Comparison of ENCODE assay signal across 13 cellular contexts in genomic region chr16:79519448-79519847, GRCh38.
DNase-seq lines count a peak whose midpoint lies in the region; ATAC-seq, FAIRE-seq and TF ChIP-seq lines count a peak whose summit lies in the region.
"Had no signal": no experiment of that assay in that cellular context is flagged by ENCODE, and none has a peak within 500 bp of the region (broad histone marks: within the 10 kb centered on the region; RNA-seq: fewer than 3 reads in every experiment).

No MANE protein-coding gene starts in this region.

- ATAC-seq in activated CD4-positive, alpha-beta T cell treated with anti-CD3 and anti-CD28 coated beads for 36 hours = no peak

- CTCF ChIA-PET in activated CD4-positive, alpha-beta T cell treated with anti-CD3 and anti-CD28 coated beads for 36 hours (lab: Charles Lee) = interaction anchor here (0.5 kb wide), 1 partner anchor 461 kb away, joined by 3 read pairs; no protein-coding TSS in a partner anchor

- no peak for FAIRE-seq in HTR-8/SVneo (lab: Jason Lieb, UNC)
- FAIRE-seq: keratinocyte had no signal

- TF ChIP-seq CTCF in HL-60 (IDR thresholded peaks at IDR 0.05; ENCODE audit: insufficient read depth, low read length) = no peak
- no peak for TF ChIP-seq CTCF in stomach (IDR thresholded peaks at IDR 0.05)

- DNase-seq in activated CD4-positive, alpha-beta T cell treated with anti-CD3 and anti-CD28 coated beads for 36 hours = peak; percentile 7
- no peak for DNase-seq in activated CD4-positive, alpha-beta T cell treated with anti-CD3 and anti-CD28 coated beads, Interleukin-2, amount 50 U/mL, for 4 hours
- DNase-seq in HL-60 (ENCODE audit: low read depth in 1 of 2, low spot score in 1 of 2) (peak; percentile 3 to 4), stomach (peak; percentile 43), HPDE6-E6E7 (ENCODE audit: extremely low spot score) (no peak), activated gamma-delta T cell (lab: John Stamatoyannopoulos, UW) (no peak), HTR-8/SVneo (ENCODE audit: insufficient read length, low spot score) (no peak)
- DNase-seq: GM23248, NCI-H187, ovary had no signal

- no peaks in the 10 kb centered on the region for H3K27me3 ChIP-seq in HL-60 (ENCODE audit: insufficient read depth, poor library complexity, severe bottlenecking)
- peaks cover 0 to 2% (median 0%) of the 10 kb centered on the region in 3 donors for H3K27me3 ChIP-seq in stomach
- H3K27me3 ChIP-seq: ascending aorta, ovary had no signal

- POLR2A ChIA-PET in activated CD4-positive, alpha-beta T cell treated with anti-CD3 and anti-CD28 coated beads for 36 hours (lab: Charles Lee) = no interaction called here

- peaks cover 27% of the 10 kb centered on the region for H3K27me3 Mint-ChIP-seq in activated CD4-positive, alpha-beta T cell treated with anti-CD3 and anti-CD28 coated beads for 36 hours
- H3K27me3 Mint-ChIP-seq in dendritic cell treated with granulocyte-macrophage colony-stimulating factor and Interleukin-4, amounts not matched to agents 40 ng/mL and 50 ng/mL, for 4 days = peaks cover 83% of the 10 kb centered on the region

- H3K4me3 ChIP-seq in HL-60 (replicated peaks; ENCODE audit: insufficient read depth, low read length) (no peak overlapping the region), stomach (no peak overlapping the region)
- H3K4me3 ChIP-seq: ascending aorta, GM23248, ovary had no signal

- no peaks in the 10 kb centered on the region for H3K9me3 ChIP-seq in stomach
- H3K9me3 ChIP-seq: ascending aorta, ovary had no signal

- H3K4me3 Mint-ChIP-seq in activated CD4-positive, alpha-beta T cell treated with anti-CD3 and anti-CD28 coated beads for 36 hours = no peak overlapping the region
- no peak overlapping the region for H3K4me3 Mint-ChIP-seq in dendritic cell treated with granulocyte-macrophage colony-stimulating factor and Interleukin-4, amounts not matched to agents 40 ng/mL and 50 ng/mL, for 4 days

- WGBS in stomach, 5 donors = 34 to 52% (median 44%) methylated on average over 11 of the region's 11 CpGs

- intact Hi-C loops in activated CD4-positive, alpha-beta T cell treated with anti-CD3 and anti-CD28 coated beads for 36 hours (cut with DNase I, micrococcal nuclease) = no loop called here
- intact Hi-C loops in dendritic cell treated with granulocyte-macrophage colony-stimulating factor and Interleukin-4, amounts not matched to agents 40 ng/mL and 50 ng/mL, for 4 days (cut with micrococcal nuclease) = no loop called here
- intact Hi-C loops in stomach (cut with DNase I; ENCODE audit: low total_unique reads) = no loop called here

- no peak for TF ChIP-seq EP300 in stomach (IDR thresholded peaks at IDR 0.05)

- no peaks in the 10 kb centered on the region for H3K4me1 ChIP-seq in stomach
- H3K4me1 ChIP-seq: ascending aorta had no signal

- H3K27ac Mint-ChIP-seq in activated CD4-positive, alpha-beta T cell treated with anti-CD3 and anti-CD28 coated beads for 36 hours = no peak overlapping the region
- peak overlapping the region; percentile 9 for H3K27ac Mint-ChIP-seq in dendritic cell treated with granulocyte-macrophage colony-stimulating factor and Interleukin-4, amounts not matched to agents 40 ng/mL and 50 ng/mL, for 4 days

- no peak for TF ChIP-seq POLR2A in stomach (IDR thresholded peaks at IDR 0.05)

- H3K36me3 ChIP-seq in stomach = no peaks in the 10 kb centered on the region
- H3K36me3 ChIP-seq: ascending aorta, ovary had no signal

- no peaks in the 10 kb centered on the region for H3K4me1 Mint-ChIP-seq in activated CD4-positive, alpha-beta T cell treated with anti-CD3 and anti-CD28 coated beads for 36 hours
- H3K4me1 Mint-ChIP-seq in dendritic cell treated with granulocyte-macrophage colony-stimulating factor and Interleukin-4, amounts not matched to agents 40 ng/mL and 50 ng/mL, for 4 days (ENCODE audit: low read depth) = peaks cover 16% of the 10 kb centered on the region

- no peak overlapping the region for H3K27ac ChIP-seq in HL-60 (replicated peaks)
- H3K27ac ChIP-seq in stomach = no peak overlapping the region
- H3K27ac ChIP-seq: ascending aorta, GM23248, ovary had no signal

- H3K36me3 Mint-ChIP-seq in activated CD4-positive, alpha-beta T cell treated with anti-CD3 and anti-CD28 coated beads for 36 hours (ENCODE audit: low read depth) = no peaks in the 10 kb centered on the region
- no peaks in the 10 kb centered on the region for H3K36me3 Mint-ChIP-seq in dendritic cell treated with granulocyte-macrophage colony-stimulating factor and Interleukin-4, amounts not matched to agents 40 ng/mL and 50 ng/mL, for 4 days (ENCODE audit: low read depth)

- H3K9me3 Mint-ChIP-seq in activated CD4-positive, alpha-beta T cell treated with anti-CD3 and anti-CD28 coated beads for 36 hours (ENCODE audit: low read depth) = no peaks in the 10 kb centered on the region
- no peaks in the 10 kb centered on the region for H3K9me3 Mint-ChIP-seq in dendritic cell treated with granulocyte-macrophage colony-stimulating factor and Interleukin-4, amounts not matched to agents 40 ng/mL and 50 ng/mL, for 4 days

Comparison
In these comparisons a context has a peak if more than half of its experiments do, and no peak if none do; other contexts are left out.
1. DNase-seq: peak in activated CD4-positive, alpha-beta T cell treated with anti-CD3 and anti-CD28 coated beads for 36 hours (single experiment), HL-60 (2 of 2) and stomach (single experiment); none in activated CD4-positive, alpha-beta T cell treated with anti-CD3 and anti-CD28 coated beads, Interleukin-2, amount 50 U/mL, for 4 hours (0 of 2), HPDE6-E6E7 (single experiment), activated gamma-delta T cell (single experiment) and HTR-8/SVneo (single experiment).